In the genomic region with DNA sequence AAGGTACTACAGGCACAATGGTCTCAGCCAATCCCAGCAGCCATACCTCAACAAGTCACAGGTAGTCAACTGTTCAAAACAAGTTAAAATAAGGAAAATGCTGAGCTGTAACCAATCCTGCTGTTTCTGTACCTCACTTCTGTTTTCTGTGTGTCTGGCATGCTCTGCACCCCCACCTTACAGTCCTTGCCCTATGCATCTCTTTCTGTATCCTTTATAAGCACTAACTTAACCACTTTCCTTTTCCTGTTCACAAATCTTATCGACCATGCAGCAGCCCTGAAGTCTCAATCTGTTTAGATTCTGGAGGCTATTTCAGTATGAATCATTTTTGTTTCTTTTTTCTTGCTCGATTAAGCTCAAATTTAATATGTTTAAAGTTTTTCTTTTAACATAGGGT, we compare ENCODE assay signal across 11 cellular contexts. TPM values are rescaled to one million over a fixed set of nuclear protein-coding genes. Genes with fewer than 3 reads are reported as not detected.
DNase-seq lines count a peak whose midpoint lies in the region; ATAC-seq and TF ChIP-seq lines count a peak whose summit lies in the region.
"Had no signal": no experiment of that assay in that cellular context is flagged by ENCODE, and none has a peak within 500 bp of the region (broad histone marks: within the 10 kb centered on the region; RNA-seq: fewer than 3 reads in every experiment).

No MANE protein-coding gene starts in this region.

- no peak overlapping the region for H3K4me3 Mint-ChIP-seq in immature natural killer cell
- H3K4me3 Mint-ChIP-seq: T-helper 1 cell treated with Interleukin-12 subunit alpha and Interleukin-12 subunit beta and Interleukin-4 antibody, amounts not matched to agents 30 μg/mL and 1 μg/mL, for 36 hours had no signal

- no peaks in the 10 kb centered on the region for H3K9me3 ChIP-seq in osteoblast (ENCODE audit: low read depth, low read length)
- H3K9me3 ChIP-seq: MG63 had no signal

- H2AFZ ChIP-seq in osteoblast (ENCODE audit: low read length), result no peak overlapping the region

- no peak overlapping the region for H3K4me3 ChIP-seq in osteoblast (ENCODE audit: insufficient read depth, low read length)
- H3K4me3 ChIP-seq: MG63 had no signal

- no peak for TF ChIP-seq CTCF in osteoblast (IDR thresholded peaks at IDR 0.05; ENCODE audit: extremely low read depth, low read depth, low read length)

- no peak overlapping the region for H3K27ac ChIP-seq in osteoblast (ENCODE audit: low read depth, low read length)
- H3K27ac ChIP-seq: brain microvascular endothelial cell had no signal

- no peaks in the 10 kb centered on the region for H3K9me3 Mint-ChIP-seq in immature natural killer cell

- H3K4me2 ChIP-seq in osteoblast (ENCODE audit: insufficient read depth, low read length), result no peak overlapping the region

- H3K36me3 Mint-ChIP-seq in immature natural killer cell, result no peaks in the 10 kb centered on the region

- H3K27me3 ChIP-seq in osteoblast (ENCODE audit: insufficient read depth, low read length), result peaks cover 6% of the 10 kb centered on the region
- H3K27me3 ChIP-seq: brain microvascular endothelial cell, MG63 had no signal

- no peaks in the 10 kb centered on the region for H3K36me3 ChIP-seq in osteoblast (ENCODE audit: insufficient read depth, low read length)
- H3K36me3 ChIP-seq: brain microvascular endothelial cell, MG63 had no signal

- no peaks in the 10 kb centered on the region for H3K4me1 ChIP-seq in osteoblast (ENCODE audit: insufficient read depth, low read length)

- peak; percentile 82 for ATAC-seq in GM19324 (IDR thresholded peaks at IDR 0.05; ENCODE audit: low FRiP score, unreplicated experiment)
- ATAC-seq in HG02759 (IDR thresholded peaks at IDR 0.05; ENCODE audit: unreplicated experiment), result peak; percentile 76
- ATAC-seq in HG03469 (IDR thresholded peaks at IDR 0.05; ENCODE audit: unreplicated experiment), result peak; percentile 84

- H3K79me2 ChIP-seq in osteoblast (ENCODE audit: insufficient read depth, low read length), result no peaks in the 10 kb centered on the region

- DNase-seq in CMK (ENCODE audit: low read depth) (peak; percentile 8), immature natural killer cell (no peak), osteoblast (ENCODE audit: insufficient read length, low spot score, missing footprints) (no peak), Ammon's horn (ENCODE audit: low spot score) (no peak), NCI-H146 (lab: John Stamatoyannopoulos, UW) (no peak)
- DNase-seq: brain microvascular endothelial cell, MG63 had no signal

- H3K27ac Mint-ChIP-seq in immature natural killer cell, result no peak overlapping the region
- H3K27ac Mint-ChIP-seq: T-helper 1 cell treated with Interleukin-12 subunit alpha and Interleukin-12 subunit beta and Interleukin-4 antibody, amounts not matched to agents 30 μg/mL and 1 μg/mL, for 36 hours had no signal

- peaks cover 0 to 4% (median 0%) of the 10 kb centered on the region in 3 donors for H3K27me3 Mint-ChIP-seq in immature natural killer cell (ENCODE audit: low read depth in 3 of 3)

- H3K4me1 Mint-ChIP-seq in immature natural killer cell, result no peaks in the 10 kb centered on the region

- no peaks in the 10 kb centered on the region for H4K20me1 ChIP-seq in osteoblast (ENCODE audit: insufficient read depth, low read length)

RNA-seq across cellular contexts. Expression of a gene that starts 12.5 kb away (rescaled TPM):
- polyA plus RNA-seq in immature natural killer cell, result 1 to 10 TPM; 1.5 to 3.4 (median 1.7) TPM
- total RNA-seq in osteoblast, result 18.6 and 18.8 TPM in 2 replicates

RNA-seq across cellular contexts. Expression of a gene that starts 41.9 kb away (rescaled TPM):
- polyA plus RNA-seq in immature natural killer cell, result 1 to 10 TPM; 2.0 to 7.4 (median 3.9) TPM
- total RNA-seq in osteoblast, result 18.1 and 18.6 TPM in 2 replicates
